ENCODE assay signal across 19 cellular contexts in the genomic region with DNA sequence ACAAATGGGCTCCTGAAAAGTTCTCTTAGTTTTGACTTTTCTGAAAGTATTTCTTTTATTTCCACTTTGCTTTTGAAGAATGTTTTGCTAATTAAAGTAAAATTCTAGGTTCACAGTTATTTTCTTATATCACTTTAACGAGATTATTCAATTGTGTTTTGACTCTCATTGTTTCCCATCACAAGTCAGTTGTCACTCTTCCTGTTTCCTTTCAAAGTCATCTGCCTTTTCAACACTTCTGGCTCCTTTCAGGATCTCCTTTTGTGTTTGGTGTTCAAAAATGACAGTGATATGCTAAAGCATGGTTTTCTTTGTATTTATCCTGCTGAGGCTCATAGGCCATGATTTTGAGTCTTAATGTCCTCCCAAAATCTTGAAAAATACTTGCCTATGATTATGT.
"Had no signal": no experiment of that assay in that cellular context is flagged by ENCODE, and none has a peak within 500 bp of the region (broad histone marks: within the 10 kb centered on the region; RNA-seq: fewer than 3 reads in every experiment).

No MANE protein-coding gene starts in this region.

- FAIRE-seq: colon, islet of Langerhans, small intestine had no signal

- H3K4me3 ChIP-seq: heart left ventricle, mucosa of descending colon, right atrium auricular region, stomach, thoracic aorta, transverse colon had no signal

- H3K27ac ChIP-seq: heart left ventricle, right atrium auricular region, stomach, thoracic aorta, transverse colon had no signal

- H3K36me3 ChIP-seq: heart left ventricle, right atrium auricular region, stomach, thoracic aorta, transverse colon had no signal

- DNase-seq: effector memory CD8-positive, alpha-beta T cell; foreskin melanocyte; heart left ventricle; hippocampal formation; kidney glomerular epithelial cell; mammary epithelial cell; mucosa of descending colon; natural killer cell; posterior cingulate gyrus; small intestine; stimulated activated CD4-positive, alpha-beta T cell treated with anti-CD3 and anti-CD28 coated beads, Interleukin-12 subunit alpha, Interleukin-12 subunit beta, amount 100 ng/mL, for 4 hours; stimulated activated naive CD4-positive, alpha-beta T cell; stomach; substantia nigra; transverse colon had no signal

- H3K4me1 ChIP-seq: heart left ventricle, right atrium auricular region, stomach, transverse colon had no signal

- ATAC-seq: effector memory CD8-positive, alpha-beta T cell; heart left ventricle; mucosa of descending colon; natural killer cell had no signal

- H3K27me3 ChIP-seq: heart left ventricle, right atrium auricular region, stomach, transverse colon had no signal
